Comparison of ENCODE assay signal across 28 cellular contexts in the genomic region with DNA sequence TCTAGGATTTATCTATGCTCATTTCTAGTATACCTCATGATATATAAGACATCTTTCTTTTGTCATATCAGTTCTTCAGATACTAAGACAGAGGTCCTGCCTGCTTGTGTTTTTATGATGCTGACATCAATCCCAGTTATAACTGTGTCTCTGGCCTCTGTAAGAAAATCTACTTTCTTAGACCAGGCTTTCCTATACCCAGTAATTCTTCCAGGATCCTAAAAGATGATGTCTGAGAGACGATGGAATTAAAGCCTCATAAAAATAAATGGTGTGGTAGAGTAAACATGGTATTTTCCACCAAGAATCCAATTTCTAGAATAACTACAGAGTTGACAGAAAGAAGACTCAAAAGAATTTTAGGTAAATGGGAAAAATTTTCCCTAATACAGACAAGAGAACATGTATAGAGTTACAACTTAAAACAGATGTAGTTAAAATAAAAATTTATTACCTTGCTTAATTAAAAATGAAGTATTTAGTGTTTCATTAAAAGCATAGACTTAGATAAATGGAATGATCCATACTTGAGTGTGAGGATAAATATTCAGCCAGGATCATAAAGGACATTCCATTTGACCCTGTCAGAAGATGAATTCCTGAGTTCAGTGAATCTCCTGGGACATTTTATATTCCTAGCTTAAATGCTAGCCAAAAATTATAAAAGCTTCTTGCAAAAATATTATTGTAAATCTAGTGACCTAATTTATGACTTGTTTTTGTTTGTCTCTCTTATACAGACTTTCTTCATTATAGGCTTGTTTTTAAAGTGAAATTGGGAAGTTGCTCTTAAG.
DNase-seq lines count a peak whose midpoint lies in the region; ATAC-seq, FAIRE-seq and TF ChIP-seq lines count a peak whose summit lies in the region.
"Had no signal": no experiment of that assay in that cellular context is flagged by ENCODE, and none has a peak within 500 bp of the region (broad histone marks: within the 10 kb centered on the region; RNA-seq: fewer than 3 reads in every experiment).

No MANE protein-coding gene starts in this region.

- ATAC-seq in HG03045 (IDR thresholded peaks at IDR 0.05; ENCODE audit: unreplicated experiment) = no peak
- ATAC-seq: activated T-cell treated with anti-CD3 and anti-CD28 coated beads, Interleukin-2, amount 50 U/mL, for 4 hours; left lobe of liver had no signal

- TF ChIP-seq CTCF in chondrocyte (IDR thresholded peaks at IDR 0.05) (no peak), kidney (IDR thresholded peaks at IDR 0.05; ENCODE audit: borderline replicate concordance, extremely low read depth, insufficient read depth) (no peak), PC-9 (conservative IDR thresholded peaks at IDR 0.05) (no peak)

- CTCF ChIA-PET in PC-9 (lab: Charles Lee) = no interaction called here

- H2AFZ ChIP-seq in PC-9 = no peak overlapping the region

- H3K4me1 Mint-ChIP-seq in chondrocyte (ENCODE audit: low read depth) = peaks cover 44% of the 10 kb centered on the region
- H3K4me1 Mint-ChIP-seq: CD4-positive, alpha-beta memory T cell had no signal

- H3K27me3 ChIP-seq in PC-9 (ENCODE audit: insufficient read depth, low read depth) = no peaks in the 10 kb centered on the region
- H3K27me3 ChIP-seq: neutrophil had no signal

- peak; percentile 57 for FAIRE-seq in kidney (lab: Jason Lieb, UNC)
- FAIRE-seq: bronchial epithelial cell, GM18507, H1 had no signal

- BruUV-seq in PC-9 (replicated peaks; lab: Mats Ljungman, UMichigan) = no TSS peak

- H3K9ac ChIP-seq in kidney (ENCODE audit: low read length in 2 of 2) = no peak overlapping the region

- H3F3A ChIP-seq in PC-9 (ENCODE audit: insufficient read depth, low read depth) = no peaks in the 10 kb centered on the region

- POLR2A ChIA-PET in PC-9 (lab: Charles Lee; ENCODE audit: unreplicated experiment) = no interaction called here

- H3K9me2 ChIP-seq in PC-9 (ENCODE audit: insufficient read depth) = no peaks in the 10 kb centered on the region

- H3K36me3 ChIP-seq in kidney (ENCODE audit: control insufficient read depth in 1 of 2, insufficient read depth in 2 of 2, low read length in 2 of 2) (peaks cover 0 to 2% of the 10 kb centered on the region in 2 donors), PC-9 (ENCODE audit: low read depth) (0 out of 2 replicates have a peak, but pooled peaks cover 10% of the 10 kb centered on the region)

- no peaks in the 10 kb centered on the region for H3K27me3 Mint-ChIP-seq in chondrocyte (ENCODE audit: low read depth)
- H3K27me3 Mint-ChIP-seq: CD4-positive, alpha-beta memory T cell; dendritic cell treated with granulocyte-macrophage colony-stimulating factor and Interleukin-4, amounts not matched to agents 40 ng/mL and 50 ng/mL, for 4 days had no signal

- H3K79me2 ChIP-seq in PC-9 (ENCODE audit: low read depth) = no peaks in the 10 kb centered on the region

- H3K9me3 ChIP-seq in kidney (ENCODE audit: control insufficient read depth in 1 of 2, low read length in 2 of 2) (no peaks in the 10 kb centered on the region), PC-9 (ENCODE audit: insufficient read depth, low read depth) (no peaks in the 10 kb centered on the region)
- H3K9me3 ChIP-seq: neutrophil had no signal

- H3K27ac ChIP-seq in kidney (ENCODE audit: low read depth in 2 of 2, low read length in 2 of 2) (no peak overlapping the region), PC-9 (no peak overlapping the region)
- H3K27ac ChIP-seq: neutrophil, SK-N-MC had no signal

- peak; percentile 43 for DNase-seq in HCEC 1CT
- DNase-seq in chondrocyte (ENCODE audit: low spot score) = no peak
- no peak for DNase-seq in kidney
- DNase-seq in NCI-H446 treated with DMSO at 0.1 percent for 48 hours (lab: John Stamatoyannopoulos, UW) = no peak
- DNase-seq in PC-9 = no peak
- DNase-seq in NCI-H2227 treated with DMSO at 0.1 percent for 48 hours (lab: John Stamatoyannopoulos, UW) = no peak
- DNase-seq: activated CD4-positive, alpha-beta T cell treated with anti-CD3 and anti-CD28 coated beads for 48 hours; activated naive CD4-positive, alpha-beta T cell; activated T-cell treated with anti-CD3 and anti-CD28 coated beads, Interleukin-2, amount 50 U/mL, for 4 hours; amniotic stem cell; CD4-positive, alpha-beta memory T cell; DMS 273 treated with DMSO at 0.1 percent for 48 hours; mesenchymal stem cell; NCI-H1694 treated with DMSO at 0.1 percent for 48 hours; NCI-H526 treated with DMSO at 0.1 percent for 48 hours; RPMI8226; stimulated activated CD4-positive, alpha-beta T cell treated with anti-CD3 and anti-CD28 coated beads, Interleukin-12 subunit alpha, Interleukin-12 subunit beta, amount 100 ng/mL, for 4 hours; stimulated activated CD4-positive, alpha-beta T cell treated with anti-CD3 and anti-CD28 coated beads, Interleukin-4, amount 100 ng/mL, for 24 hours; stimulated activated naive CD4-positive, alpha-beta T cell; T-helper 2 cell had no signal

- H3K36me3 Mint-ChIP-seq in chondrocyte (ENCODE audit: low read depth) = peaks cover 31% of the 10 kb centered on the region

- H3K4me2 ChIP-seq in PC-9 = no peak overlapping the region

- H3K9me3 Mint-ChIP-seq in chondrocyte (ENCODE audit: low read depth) = no peaks in the 10 kb centered on the region
- H3K9me3 Mint-ChIP-seq: activated T-cell treated with anti-CD3 and anti-CD28 coated beads, Interleukin-2, amount 50 U/mL, for 4 hours; CD4-positive, alpha-beta memory T cell; dendritic cell treated with granulocyte-macrophage colony-stimulating factor and Interleukin-4, amounts not matched to agents 40 ng/mL and 50 ng/mL, for 4 days had no signal

- intact Hi-C loops in kidney (cut with DNase I) (no loop called here), PC-9 (cut with micrococcal nuclease; ENCODE audit: unreplicated experiment) (no loop called here)

- H3K4me3 ChIP-seq in kidney (ENCODE audit: low read length in 2 of 2) (no peak overlapping the region), PC-9 (no peak overlapping the region)
- H3K4me3 ChIP-seq: SK-N-MC had no signal

- H3K4me3 Mint-ChIP-seq in chondrocyte (ENCODE audit: unreplicated experiment) = no peak overlapping the region
- H3K4me3 Mint-ChIP-seq: activated T-cell treated with anti-CD3 and anti-CD28 coated beads, Interleukin-2, amount 50 U/mL, for 4 hours; CD4-positive, alpha-beta memory T cell; dendritic cell treated with granulocyte-macrophage colony-stimulating factor and Interleukin-4, amounts not matched to agents 40 ng/mL and 50 ng/mL, for 4 days had no signal

- H3K27ac Mint-ChIP-seq in chondrocyte (ENCODE audit: unreplicated experiment) = peak overlapping the region; percentile 78
- H3K27ac Mint-ChIP-seq: CD4-positive, alpha-beta memory T cell; dendritic cell treated with granulocyte-macrophage colony-stimulating factor and Interleukin-4, amounts not matched to agents 40 ng/mL and 50 ng/mL, for 4 days had no signal

- no peaks in the 10 kb centered on the region for H3K4me1 ChIP-seq in kidney (ENCODE audit: control insufficient read depth in 1 of 2, insufficient read depth in 1 of 2, low read depth in 1 of 2, low read length in 2 of 2)
- no peaks in the 10 kb centered on the region for H3K4me1 ChIP-seq in PC-9 (replicated peaks; ENCODE audit: insufficient read depth)

- no peaks in the 10 kb centered on the region for H4K20me1 ChIP-seq in PC-9 (ENCODE audit: insufficient read depth)
